Comparison of ENCODE assay signal across 20 cellular contexts in genomic region chr14:101988377-101988776, GRCh38. TPM values are rescaled to one million over a fixed set of nuclear protein-coding genes. Genes with fewer than 3 reads are reported as not detected.
DNase-seq lines count a peak whose midpoint lies in the region; ATAC-seq, FAIRE-seq and TF ChIP-seq lines count a peak whose summit lies in the region.
"Had no signal": no experiment of that assay in that cellular context is flagged by ENCODE, and none has a peak within 500 bp of the region (broad histone marks: within the 10 kb centered on the region; RNA-seq: fewer than 3 reads in every experiment).

No MANE protein-coding gene starts in this region.

- H3K36me3 ChIP-seq in HepG2 (replicated peaks in 1 of 2; ENCODE audit: control insufficient read depth in 1 of 2, insufficient read depth in 2 of 2, low read length in 2 of 2), result peaks cover 37 to 81% of the 10 kb centered on the region in 2 experiments
- peaks cover 15 to 95% (median 57%) of the 10 kb centered on the region in 4 donors for H3K36me3 ChIP-seq in right lobe of liver

- H3K79me2 ChIP-seq in HepG2 (ENCODE audit: insufficient read depth, low read length), result no peaks in the 10 kb centered on the region

- TF ChIP-seq POLR2A in HepG2 (IDR thresholded peaks at IDR 0.05; ENCODE audit: insufficient read depth in 1 of 2, low read depth in 2 of 2, low read length in 2 of 2) (no peak), right lobe of liver (IDR thresholded peaks at IDR 0.05) (no peak)

- DNase-seq in activated CD4-positive, alpha-beta T cell treated with anti-CD3 and anti-CD28 coated beads, Interleukin-2, amount 10 ng/mL, durations not matched to agents 7 days and 5 days, result no peak
- no peak for DNase-seq in activated CD4-positive, alpha-beta T cell treated with anti-CD3 and anti-CD28 coated beads for 1 hour
- DNase-seq in HepG2 (ENCODE audit: low spot score) (no peak), right lobe of liver (no peak), GDM1 (lab: John Stamatoyannopoulos, UW) (no peak), HK-2 (ENCODE audit: unreplicated experiment) (no peak)
- no peak for DNase-seq in effector memory CD8-positive, alpha-beta T cell
- DNase-seq in stimulated activated naive B cell treated with anti-CD40 and anti-IgM and Interleukin-4, amounts not matched to agents 10 μg/mL and 1 μg/mL and 100 μg/mL, for 72 hours, result no peak
- DNase-seq: H7; IMR-90; KG1; MG63; NCI-H2029 treated with DMSO at 0.1 percent for 48 hours; NCI-H446 treated with DMSO at 0.1 percent for 48 hours; NCI-H526; NCI-H82; NK-92 treated with Interleukin-12 subunit alpha and Interleukin-12 subunit beta, amount 100 ng/mL, for 24 hours; PC-3 had no signal

- intact Hi-C loops in HepG2 (cut with micrococcal nuclease; ENCODE audit: unreplicated experiment) (no loop called here), right lobe of liver (cut with DNase I) (no loop called here)

- H3K36me3 Mint-ChIP-seq in activated CD4-positive, alpha-beta T cell treated with anti-CD3 and anti-CD28 coated beads, Interleukin-2, amount 10 ng/mL, durations not matched to agents 7 days and 5 days (ENCODE audit: low read depth), result peaks cover 54% of the 10 kb centered on the region
- peaks cover 96% of the 10 kb centered on the region for H3K36me3 Mint-ChIP-seq in effector memory CD8-positive, alpha-beta T cell (ENCODE audit: insufficient read depth)
- peaks cover 59 to 78% of the 10 kb centered on the region in 2 donors for H3K36me3 Mint-ChIP-seq in stimulated activated naive B cell treated with anti-CD40 and anti-IgM and Interleukin-4, amounts not matched to agents 10 μg/mL and 1 μg/mL and 100 μg/mL, for 72 hours

- no peak overlapping the region for H3K4me3 Mint-ChIP-seq in activated CD4-positive, alpha-beta T cell treated with anti-CD3 and anti-CD28 coated beads, Interleukin-2, amount 10 ng/mL, durations not matched to agents 7 days and 5 days
- no peak overlapping the region for H3K4me3 Mint-ChIP-seq in effector memory CD8-positive, alpha-beta T cell
- no peak overlapping the region for H3K4me3 Mint-ChIP-seq in stimulated activated naive B cell treated with anti-CD40 and anti-IgM and Interleukin-4, amounts not matched to agents 10 μg/mL and 1 μg/mL and 100 μg/mL, for 72 hours

- POLR2A ChIA-PET in activated CD4-positive, alpha-beta T cell treated with anti-CD3 and anti-CD28 coated beads, Interleukin-2, amount 10 ng/mL, durations not matched to agents 7 days and 5 days (lab: Charles Lee), result no interaction called here
- POLR2A ChIA-PET in HepG2 (lab: Yijun Ruan, JAX), result no interaction called here

- no peak overlapping the region for H2AFZ ChIP-seq in HepG2 (ENCODE audit: low read length)
- H2AFZ ChIP-seq: GM23248 had no signal

- TF ChIP-seq CTCF in HepG2 (CRISPR knock-in tag; IDR thresholded peaks at IDR 0.05), result no peak
- TF ChIP-seq CTCF in right lobe of liver (IDR thresholded peaks at IDR 0.05), result no peak

- no peaks in the 10 kb centered on the region for H3K27me3 Mint-ChIP-seq in activated CD4-positive, alpha-beta T cell treated with anti-CD3 and anti-CD28 coated beads, Interleukin-2, amount 10 ng/mL, durations not matched to agents 7 days and 5 days
- no peaks in the 10 kb centered on the region for H3K27me3 Mint-ChIP-seq in effector memory CD8-positive, alpha-beta T cell
- no peaks in the 10 kb centered on the region for H3K27me3 Mint-ChIP-seq in stimulated activated naive B cell treated with anti-CD40 and anti-IgM and Interleukin-4, amounts not matched to agents 10 μg/mL and 1 μg/mL and 100 μg/mL, for 72 hours

- H3K27me3 ChIP-seq in HepG2 (ENCODE audit: control insufficient read depth in 1 of 2, insufficient read depth in 2 of 2, low read length in 2 of 2), result no peaks in the 10 kb centered on the region
- no peaks in the 10 kb centered on the region for H3K27me3 ChIP-seq in right lobe of liver
- H3K27me3 ChIP-seq: MG63 had no signal

- no peak overlapping the region for H3K27ac ChIP-seq in HepG2 (ENCODE audit: extremely low read length, insufficient read depth, low read length)
- no peak overlapping the region for H3K27ac ChIP-seq in right lobe of liver
- H3K27ac ChIP-seq: GM23248 had no signal

- WGBS in HepG2 (ENCODE audit: low lambda C conversion rate), result 97% methylated on average over 5 of the region's 6 CpGs
- WGBS in right lobe of liver (ENCODE audit: insufficient coverage, low coverage, low lambda C conversion rate, missing lambda C conversion rate), result 88% methylated on average over 5 of the region's 6 CpGs

- H3K9me3 Mint-ChIP-seq in activated CD4-positive, alpha-beta T cell treated with anti-CD3 and anti-CD28 coated beads, Interleukin-2, amount 10 ng/mL, durations not matched to agents 7 days and 5 days, result no peaks in the 10 kb centered on the region
- H3K9me3 Mint-ChIP-seq in effector memory CD8-positive, alpha-beta T cell, result no peaks in the 10 kb centered on the region
- no peaks in the 10 kb centered on the region for H3K9me3 Mint-ChIP-seq in stimulated activated naive B cell treated with anti-CD40 and anti-IgM and Interleukin-4, amounts not matched to agents 10 μg/mL and 1 μg/mL and 100 μg/mL, for 72 hours

- in situ Hi-C loops in HepG2 (cut with HindIII; ENCODE audit: extremely low pct_ligation_motif_present, low pct_unique_long_range_greater_than_20kb), result no loop called here

- no peaks in the 10 kb centered on the region for H3K9me3 ChIP-seq in HepG2 (ENCODE audit: low read length)
- no peaks in the 10 kb centered on the region for H3K9me3 ChIP-seq in right lobe of liver
- H3K9me3 ChIP-seq: MG63 had no signal

- H3K4me2 ChIP-seq in HepG2 (ENCODE audit: low read depth, low read length), result no peak overlapping the region

- no TSS peak for BruUV-seq in HepG2 (replicated peaks; lab: Mats Ljungman, UMichigan)

- TF ChIP-seq EP300 in HepG2 (IDR thresholded peaks at IDR 0.05; ENCODE audit: low read depth in 2 of 2, low read length in 2 of 2) (no peak), HepG2 (CRISPR knock-in tag; IDR thresholded peaks at IDR 0.05; ENCODE audit: borderline replicate concordance) (no peak)

- H3K4me1 ChIP-seq in HepG2 (ENCODE audit: insufficient read depth, low read length) (no peaks in the 10 kb centered on the region), right lobe of liver (no peaks in the 10 kb centered on the region)

- no peaks in the 10 kb centered on the region for H4K20me1 ChIP-seq in HepG2 (ENCODE audit: insufficient read depth, low read length)

- CTCF ChIA-PET in activated CD4-positive, alpha-beta T cell treated with anti-CD3 and anti-CD28 coated beads, Interleukin-2, amount 10 ng/mL, durations not matched to agents 7 days and 5 days (lab: Charles Lee), result interaction anchor here (1.5 kb wide), 1 partner anchor 218 kb away, joined by 5 read pairs; no protein-coding TSS in a partner anchor
- CTCF ChIA-PET in HepG2 (lab: Yijun Ruan, JAX; ENCODE audit: low intra/inter-chr PET ratio, low total read pairs), result no interaction called here

- H3K4me3 ChIP-seq in HepG2 (replicated peaks in 1 of 3; ENCODE audit: insufficient read depth in 1 of 3, low read depth in 2 of 3, low read length in 3 of 3) (no peak overlapping the region), right lobe of liver (no peak overlapping the region)
- H3K4me3 ChIP-seq: GM23248, MG63 had no signal

- H3K9ac ChIP-seq in HepG2 (ENCODE audit: insufficient read depth, low read depth, low read length), result no peak overlapping the region
- H3K9ac ChIP-seq: GM23248 had no signal

- H3K27ac Mint-ChIP-seq in activated CD4-positive, alpha-beta T cell treated with anti-CD3 and anti-CD28 coated beads, Interleukin-2, amount 10 ng/mL, durations not matched to agents 7 days and 5 days, result peak overlapping the region; percentile 36
- peak overlapping the region; percentile 20 to 57 for H3K27ac Mint-ChIP-seq in effector memory CD8-positive, alpha-beta T cell
- peak overlapping the region; percentile 16 for H3K27ac Mint-ChIP-seq in stimulated activated naive B cell treated with anti-CD40 and anti-IgM and Interleukin-4, amounts not matched to agents 10 μg/mL and 1 μg/mL and 100 μg/mL, for 72 hours

- ATAC-seq in HepG2 (no peak), right lobe of liver (no peak)
- no peak for ATAC-seq in effector memory CD8-positive, alpha-beta T cell (replicated peaks)
- no peak for ATAC-seq in stimulated activated naive B cell treated with anti-CD40 and anti-IgM and Interleukin-4, amounts not matched to agents 10 μg/mL and 1 μg/mL and 100 μg/mL, for 72 hours (replicated peaks)
- ATAC-seq: PC-3 had no signal

- no peak for TF ChIP-seq RAD21 in HepG2 (CRISPR knock-in tag; IDR thresholded peaks at IDR 0.05)

- FAIRE-seq in HepG2 (lab: Jason Lieb, UNC), result no peak
- FAIRE-seq: D721Med had no signal

- H3K4me1 Mint-ChIP-seq in activated CD4-positive, alpha-beta T cell treated with anti-CD3 and anti-CD28 coated beads, Interleukin-2, amount 10 ng/mL, durations not matched to agents 7 days and 5 days, result peaks cover 6% of the 10 kb centered on the region
- peaks cover 2 to 15% of the 10 kb centered on the region in 2 donors for H3K4me1 Mint-ChIP-seq in effector memory CD8-positive, alpha-beta T cell (ENCODE audit: low read depth in 2 of 2)
- peaks cover 26 to 38% of the 10 kb centered on the region in 2 donors for H3K4me1 Mint-ChIP-seq in stimulated activated naive B cell treated with anti-CD40 and anti-IgM and Interleukin-4, amounts not matched to agents 10 μg/mL and 1 μg/mL and 100 μg/mL, for 72 hours

RNA-seq across cellular contexts. Expression of gene DYNC1H1, which starts 24.0 kb away (rescaled TPM):
- total RNA-seq in activated CD4-positive, alpha-beta T cell treated with anti-CD3 and anti-CD28 coated beads, Interleukin-2, amount 10 ng/mL, durations not matched to agents 7 days and 5 days, result 100 to 1,000 TPM; 262 to 264 TPM
- total RNA-seq in HepG2 (2016; rRNA removed; fragmentation: Illumina TruSeq; extraction: Trizol) (239 and 386 TPM in 2 replicates), right lobe of liver (100 to 1,000 TPM; 116 to 261 (median 161) TPM)
- 33.0 and 38.5 TPM in 2 replicates for total RNA-seq in HepG2 (2016; cell fraction: cytosol; rRNA removed; fragmentation: Illumina TruSeq; extraction: Trizol; ENCODE audit: low read depth)
- total RNA-seq in HepG2 (2016; cell fraction: insoluble cytoplasmic fraction; rRNA removed; fragmentation: Illumina TruSeq; extraction: Trizol), result 231 and 328 TPM in 2 replicates
- 57.3 and 69.8 TPM in 2 replicates for total RNA-seq in HepG2 (2016; cell fraction: membrane; rRNA removed; fragmentation: Illumina TruSeq; extraction: Trizol)
- 296 and 345 TPM in 2 replicates for total RNA-seq in HepG2 (2016; cell fraction: nucleus; rRNA removed; fragmentation: Illumina TruSeq; extraction: Trizol)
- polyA plus RNA-seq in HepG2 (2011; rRNA removed), result 74.4 and 102 TPM in 2 replicates
- 102 and 115 TPM in 2 replicates for polyA plus RNA-seq in HepG2 (2011; cell fraction: cytosol; rRNA removed)
- polyA plus RNA-seq in HepG2 (2011; cell fraction: nucleus; rRNA removed), result 192 and 221 TPM in 2 replicates
- polyA plus RNA-seq in HepG2 (2012), result 126 and 135 TPM in 2 replicates
- 11.1 and 13.5 TPM in 2 replicates for polyA plus RNA-seq in HepG2 (2016; cell fraction: cytosol; fragmentation: Illumina TruSeq; extraction: Trizol; ENCODE audit: low read depth)
- 132 and 159 TPM in 2 replicates for polyA plus RNA-seq in HepG2 (2016; cell fraction: insoluble cytoplasmic fraction; fragmentation: Illumina TruSeq; extraction: Trizol; ENCODE audit: low read depth)
- polyA plus RNA-seq in HepG2 (2016; cell fraction: membrane; fragmentation: Illumina TruSeq; extraction: Trizol; ENCODE audit: low read depth), result 18.9 and 22.7 TPM in 2 replicates
- 236 and 267 TPM in 2 replicates for polyA plus RNA-seq in HepG2 (2016; cell fraction: nucleus; fragmentation: Illumina TruSeq; extraction: Trizol; ENCODE audit: insufficient read depth, low read depth)
- polyA minus RNA-seq in HepG2 (2011; rRNA and poly(A)+ RNA removed; ENCODE audit: low replicate concordance), result 411 and 518 TPM in 2 replicates
- 317 and 327 TPM in 2 replicates for polyA minus RNA-seq in HepG2 (2011; cell fraction: cytosol; rRNA and poly(A)+ RNA removed)
- 190 and 258 TPM in 2 replicates for polyA minus RNA-seq in HepG2 (2011; cell fraction: nucleus; rRNA and poly(A)+ RNA removed)
